In genomic region chr15:45200001-45200798, GRCh38 we compare ENCODE assay signal across 7 cellular contexts. TPM values are rescaled to one million over a fixed set of nuclear protein-coding genes. Genes with fewer than 3 reads are reported as not detected.
DNase-seq lines count a peak whose midpoint lies in the region; ATAC-seq, FAIRE-seq and TF ChIP-seq lines count a peak whose summit lies in the region.

No MANE protein-coding gene starts in this region.

- FAIRE-seq in TTC549 (lab: Jason Lieb, UNC) (peak; percentile 93), small intestine (lab: Jason Lieb, UNC) (no peak)

- in situ Hi-C loops in brain microvascular endothelial cell (cut with HindIII; ENCODE audit: low pct_ligation_motif_present, low sequenced_read_pairs), result no loop called here

- no peaks in the 10 kb centered on the region for H3K4me1 ChIP-seq in small intestine (ENCODE audit: control insufficient read depth in 2 of 2, insufficient read depth in 1 of 2, low read depth in 1 of 2, low read length in 1 of 2)

- H3K27me3 ChIP-seq in brain microvascular endothelial cell (replicated peaks) (no peaks in the 10 kb centered on the region), small intestine (ENCODE audit: control insufficient read depth in 2 of 2, insufficient read depth in 2 of 2, low read length in 2 of 2) (no peaks in the 10 kb centered on the region)

- ATAC-seq in GM18511 (IDR thresholded peaks at IDR 0.05; ENCODE audit: unreplicated experiment) (peak; percentile 45), HG03025 (IDR thresholded peaks at IDR 0.05; ENCODE audit: low FRiP score, unreplicated experiment) (peak; percentile 37)

- H3K9me3 ChIP-seq in small intestine (ENCODE audit: control insufficient read depth, low read depth), result no peaks in the 10 kb centered on the region

- 0% methylated on average over 34 of the region's 34 CpGs for WGBS in small intestine, 3 donors

- no peak for TF ChIP-seq CTCF in brain microvascular endothelial cell (IDR thresholded peaks at IDR 0.05; ENCODE audit: low read depth, low read length, missing control alignments)

- no peaks in the 10 kb centered on the region for H3K36me3 ChIP-seq in brain microvascular endothelial cell (replicated peaks)
- H3K36me3 ChIP-seq in small intestine (ENCODE audit: control insufficient read depth in 2 of 2, insufficient read depth in 2 of 2, low read length in 2 of 2), result no peaks in the 10 kb centered on the region

- peak overlapping the region; percentile 91 for H3K4me3 ChIP-seq in brain microvascular endothelial cell (ENCODE audit: low read depth, low read length)
- H3K4me3 ChIP-seq in small intestine (ENCODE audit: low read depth in 1 of 2, low read length in 2 of 2), result peak overlapping the region; percentile 35 to 66

- DNase-seq in NCI-H2107 (lab: John Stamatoyannopoulos, UW), result peak; percentile 83
- peak; percentile 94 for DNase-seq in brain microvascular endothelial cell
- peak; percentile 72 for DNase-seq in iPS-NIHi11 (ENCODE audit: low spot score)
- DNase-seq in small intestine, result peak; percentile 97

- H3K27ac ChIP-seq in brain microvascular endothelial cell, result peak overlapping the region; percentile 68
- H3K27ac ChIP-seq in small intestine (ENCODE audit: low read depth in 1 of 2, low read length in 1 of 2), result peak overlapping the region; percentile 99 to 100

RNA-seq across cellular contexts. Expression of gene SHF, which starts 12.4 kb away (rescaled TPM):
- polyA plus RNA-seq in small intestine, result 10 to 100 TPM in 2 of 3 donors, 1 to 10 TPM in 1; 9.5 to 25.0 (median 11.3) TPM

RNA-seq across cellular contexts. Expression of gene SLC28A2, which starts 51.8 kb away (rescaled TPM):
- 10 to 100 TPM in 2 of 3 donors, 1 to 10 TPM in 1; 5.4 to 36.0 (median 30.5) TPM for polyA plus RNA-seq in small intestine

Comparison
In these comparisons a context has a peak if more than half of its experiments do, and no peak if none do; other contexts are left out.
1. Peak in every context shown above with its lines: DNase-seq, ATAC-seq, H3K4me3 ChIP-seq and H3K27ac ChIP-seq.